ENCODE assay signal across 27 cellular contexts in genomic region chr15:38464675-38465074, GRCh38.
"Had no signal": no experiment of that assay in that cellular context is flagged by ENCODE, and none has a peak within 500 bp of the region (broad histone marks: within the 10 kb centered on the region; RNA-seq: fewer than 3 reads in every experiment).

No MANE protein-coding gene starts in this region.

- H3K36me3 ChIP-seq: SJSA1 had no signal

- ATAC-seq: Panc1 had no signal

- DNase-seq: Karpas-422, KBM-7, MM.1S, MV-4-11, NCI-H1092, NCI-H1105, NCI-H1417 treated with DMSO at 0.1 percent for 48 hours, NCI-H1694 treated with DMSO at 0.1 percent for 48 hours, NCI-H187 treated with DMSO at 0.1 percent for 48 hours, NCI-H2029, NCI-H2081, NCI-H2107, NCI-H2171, NCI-H2227 treated with DMSO at 0.1 percent for 48 hours, NCI-H345, NCI-H446, NCI-H510A treated with DMSO at 0.1 percent for 48 hours, NCI-H524 treated with DMSO at 0.1 percent for 48 hours, NCI-H774, PC-9, Right ventricle myocardium superior, SHP77 treated with DMSO at 0.1 percent for 48 hours, SK-N-SH, SW 1271, T-helper 1 cell had no signal

- H3K4me3 ChIP-seq: PC-9, SJSA1 had no signal

- H3K9me3 ChIP-seq: SJSA1, SK-N-SH had no signal
